In the genomic region with DNA sequence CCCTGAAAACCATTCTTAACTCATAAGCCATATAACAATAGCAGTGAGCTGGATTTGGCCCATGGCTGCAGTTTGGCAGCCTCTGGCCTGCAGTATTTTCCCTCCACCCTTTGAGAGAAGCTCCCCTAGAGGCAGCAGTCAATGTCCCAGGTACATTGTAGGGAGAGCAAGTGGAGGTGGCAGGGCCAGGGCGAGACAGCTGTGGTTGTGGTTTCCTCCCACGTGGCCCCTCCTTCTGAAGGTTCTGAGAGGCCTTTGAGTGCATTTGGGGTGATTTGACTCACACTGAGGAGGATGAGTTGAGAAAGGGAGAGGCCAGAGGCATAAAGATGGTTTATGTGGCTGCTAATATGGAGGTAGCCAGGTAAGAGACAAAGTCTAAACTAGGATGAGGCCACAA, we compare ENCODE assay signal across 1 cellular context.
TF ChIP-seq lines count a peak whose summit lies in the region.

No MANE protein-coding gene starts in this region.

TF ChIP-seq in SK-N-SH, 30 proteins besides CTCF, POLR2A, EP300 and RAD21 (continued from another document):
- TF ChIP-seq, protein P1, sequence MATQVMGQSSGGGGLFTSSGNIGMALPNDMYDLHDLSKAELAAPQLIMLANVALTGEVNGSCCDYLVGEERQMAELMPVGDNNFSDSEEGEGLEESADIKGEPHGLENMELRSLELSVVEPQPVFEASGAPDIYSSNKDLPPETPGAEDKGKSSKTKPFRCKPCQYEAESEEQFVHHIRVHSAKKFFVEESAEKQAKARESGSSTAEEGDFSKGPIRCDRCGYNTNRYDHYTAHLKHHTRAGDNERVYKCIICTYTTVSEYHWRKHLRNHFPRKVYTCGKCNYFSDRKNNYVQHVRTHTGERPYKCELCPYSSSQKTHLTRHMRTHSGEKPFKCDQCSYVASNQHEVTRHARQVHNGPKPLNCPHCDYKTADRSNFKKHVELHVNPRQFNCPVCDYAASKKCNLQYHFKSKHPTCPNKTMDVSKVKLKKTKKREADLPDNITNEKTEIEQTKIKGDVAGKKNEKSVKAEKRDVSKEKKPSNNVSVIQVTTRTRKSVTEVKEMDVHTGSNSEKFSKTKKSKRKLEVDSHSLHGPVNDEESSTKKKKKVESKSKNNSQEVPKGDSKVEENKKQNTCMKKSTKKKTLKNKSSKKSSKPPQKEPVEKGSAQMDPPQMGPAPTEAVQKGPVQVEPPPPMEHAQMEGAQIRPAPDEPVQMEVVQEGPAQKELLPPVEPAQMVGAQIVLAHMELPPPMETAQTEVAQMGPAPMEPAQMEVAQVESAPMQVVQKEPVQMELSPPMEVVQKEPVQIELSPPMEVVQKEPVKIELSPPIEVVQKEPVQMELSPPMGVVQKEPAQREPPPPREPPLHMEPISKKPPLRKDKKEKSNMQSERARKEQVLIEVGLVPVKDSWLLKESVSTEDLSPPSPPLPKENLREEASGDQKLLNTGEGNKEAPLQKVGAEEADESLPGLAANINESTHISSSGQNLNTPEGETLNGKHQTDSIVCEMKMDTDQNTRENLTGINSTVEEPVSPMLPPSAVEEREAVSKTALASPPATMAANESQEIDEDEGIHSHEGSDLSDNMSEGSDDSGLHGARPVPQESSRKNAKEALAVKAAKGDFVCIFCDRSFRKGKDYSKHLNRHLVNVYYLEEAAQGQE (IDR thresholded peaks at IDR 0.05; ENCODE audit: low read depth, low read length) = no peak
- no peak for TF ChIP-seq CHD2 (IDR thresholded peaks at IDR 0.05; ENCODE audit: low read length, partially characterized antibody)
